ENCODE assay signal across 8 cellular contexts in genomic region chr7:100826546-100827329, GRCh38. TPM values are rescaled to one million over a fixed set of nuclear protein-coding genes. Genes with fewer than 3 reads are reported as not detected.
A peak's percentile ranks its signal among the peaks of the same experiment; 100 is the strongest.
DNase-seq lines count a peak whose midpoint lies in the region; ATAC-seq, FAIRE-seq and TF ChIP-seq lines count a peak whose summit lies in the region.

No MANE protein-coding gene starts in this region.

- POLR2A ChIA-PET in A549 (lab: Yijun Ruan, JAX) = interaction anchor here (0.6 to 2.2 kb wide), 12 partner anchors 9 to 121 kb away, joined by 3 to 26 read pairs (median 6); partner anchors contain the start of genes POP7, SLC12A9, SRRT and UFSP1

- TF ChIP-seq RAD21 in A549 (conservative IDR thresholded peaks at IDR 0.05 in 1 of 2, IDR thresholded peaks at IDR 0.05 in 1 of 2) = no peak

- H3K4me3 ChIP-seq in A549 (peak overlapping the region; percentile 100), HUES48 (ENCODE audit: low read depth, low read length) (peak overlapping the region; percentile 98), uterus (peak overlapping the region; percentile 54 to 88)

- DNase-seq in A549 (ENCODE audit: low read depth in 1 of 2, low spot score in 1 of 2) (no peak), memory B cell (ENCODE audit: low spot score in 2 of 2) (no peak), uterus (peak; percentile 47 to 51)
- no peak for DNase-seq in central memory CD8-positive, alpha-beta T cell (ENCODE audit: low spot score in 2 of 2)

- peaks cover 88% of the 10 kb centered on the region for H3K27me3 Mint-ChIP-seq in central memory CD8-positive, alpha-beta T cell
- H3K27me3 Mint-ChIP-seq in memory B cell = peaks cover 32% of the 10 kb centered on the region

- peak overlapping the region; percentile 87 for H3K9ac ChIP-seq in HUES48 (ENCODE audit: low read depth, low read length)

- H3K4me1 Mint-ChIP-seq in central memory CD8-positive, alpha-beta T cell = peaks cover 18% of the 10 kb centered on the region
- H3K4me1 Mint-ChIP-seq in memory B cell = peaks cover 20% of the 10 kb centered on the region

- intact Hi-C loops in uterus (cut with DNase I; ENCODE audit: low total_unique reads) = no loop called here

- FAIRE-seq in A549 (lab: Jason Lieb, UNC) = no peak

- no peaks in the 10 kb centered on the region for H3K9me3 Mint-ChIP-seq in central memory CD8-positive, alpha-beta T cell
- no peaks in the 10 kb centered on the region for H3K9me3 Mint-ChIP-seq in memory B cell

- H3K36me3 Mint-ChIP-seq in central memory CD8-positive, alpha-beta T cell (ENCODE audit: insufficient read depth) = no peaks in the 10 kb centered on the region
- peaks cover 2% of the 10 kb centered on the region for H3K36me3 Mint-ChIP-seq in memory B cell

- no peak for TF ChIP-seq EP300 in A549 (IDR thresholded peaks at IDR 0.05)

- no peak for TF ChIP-seq POLR2A in A549 (IDR thresholded peaks at IDR 0.05; ENCODE audit: low read length)
- no peak for TF ChIP-seq POLR2A in uterus (IDR thresholded peaks at IDR 0.05)
- TF ChIP-seq POLR2A in GM18505 (IDR thresholded peaks at IDR 0.05; ENCODE audit: borderline replicate concordance, extremely low read depth, insufficient read depth, insufficient read length) = no peak

- peaks cover 25% of the 10 kb centered on the region; the same call in 2 of the 3 replicates for H3K4me1 ChIP-seq in A549
- peaks cover 11% of the 10 kb centered on the region; the same call in 1 of the 2 replicates for H3K4me1 ChIP-seq in HUES48 (ENCODE audit: control insufficient read depth, insufficient read depth, low read length)
- H3K4me1 ChIP-seq in uterus = no peaks in the 10 kb centered on the region

- H3K27me3 ChIP-seq in HUES48 (ENCODE audit: control insufficient read depth, insufficient read depth, low read length) (no peaks in the 10 kb centered on the region), uterus (no peaks in the 10 kb centered on the region)

- no peak; the same call in 2 of the 3 replicates for TF ChIP-seq CTCF in A549 (IDR thresholded peaks at IDR 0.05)
- no peak for TF ChIP-seq CTCF in uterus (IDR thresholded peaks at IDR 0.05)

- H3K36me3 ChIP-seq in HUES48 (ENCODE audit: control insufficient read depth, insufficient read depth, low read length) = peaks cover 36% of the 10 kb centered on the region
- no peaks in the 10 kb centered on the region for H3K36me3 ChIP-seq in uterus

- H3K27ac Mint-ChIP-seq in central memory CD8-positive, alpha-beta T cell (ENCODE audit: low read depth) = no peak overlapping the region
- no peak overlapping the region for H3K27ac Mint-ChIP-seq in memory B cell

- peak overlapping the region; percentile 72 for H3K4me3 Mint-ChIP-seq in central memory CD8-positive, alpha-beta T cell
- peak overlapping the region; percentile 73 for H3K4me3 Mint-ChIP-seq in memory B cell

- H3K4me2 ChIP-seq in A549 = peak overlapping the region; percentile 98

- ATAC-seq in A549 = peak; percentile 16 to 63
- ATAC-seq in central memory CD8-positive, alpha-beta T cell (replicated peaks; ENCODE audit: extremely low read depth, poor library complexity, severe bottlenecking) = no peak
- ATAC-seq in memory B cell (ENCODE audit: low read depth) = peak; percentile 53
- ATAC-seq in GM19397 (IDR thresholded peaks at IDR 0.05; ENCODE audit: unreplicated experiment) = no peak
- no peak for ATAC-seq in GM21515 (IDR thresholded peaks at IDR 0.05; ENCODE audit: unreplicated experiment)
- no peak for ATAC-seq in GM18505 (IDR thresholded peaks at IDR 0.05; ENCODE audit: unreplicated experiment)

- no peaks in the 10 kb centered on the region for H3K9me3 ChIP-seq in A549
- no peaks in the 10 kb centered on the region for H3K9me3 ChIP-seq in HUES48 (ENCODE audit: control insufficient read depth, insufficient read depth, low read length)
- H3K9me3 ChIP-seq in uterus = no peaks in the 10 kb centered on the region

- WGBS in A549 (ENCODE audit: missing lambda C conversion rate) = 6% methylated on average over 9 of the region's 69 CpGs

- peak overlapping the region; percentile 99 for H3K27ac ChIP-seq in A549
- H3K27ac ChIP-seq in HUES48 (ENCODE audit: low read depth, low read length) = peak overlapping the region; percentile 97
- peak overlapping the region; percentile 92 to 96 for H3K27ac ChIP-seq in uterus

- CTCF ChIA-PET in A549 (lab: Yijun Ruan, JAX) = interaction anchor here (0.8 to 18.3 kb wide), 19 partner anchors 9 to 339 kb away, joined by 3 to 317 read pairs (median 6); partner anchors contain the start of genes EPO, POP7, SLC12A9 and VGF

TF ChIP-seq in A549, 52 proteins besides CTCF, POLR2A, EP300 and RAD21:
- no peak for TF ChIP-seq FOSL2 (IDR thresholded peaks at IDR 0.05)
- TF ChIP-seq FOSL2 (CRISPR knock-in tag; IDR thresholded peaks at IDR 0.05) = no peak
- 0 out of 3 replicates have a peak, but pooled peaks have one; percentile 12 for TF ChIP-seq SMC3 (IDR thresholded peaks at IDR 0.05)
- no peak for TF ChIP-seq EHF (CRISPR knock-in tag; IDR thresholded peaks at IDR 0.05)

RNA-seq across cellular contexts. Expression of gene EPHB4, which starts 0.6 kb away (rescaled TPM):
- polyA plus RNA-seq in A549 (2011; rRNA removed) (37.8 and 40.5 TPM in 2 replicates), A549 (2017; fragmentation: RNase III; extraction: RNeasy Plus Mini Kit Qiagen cat#74134 plus additional on column Dnase treatment) (25.7 to 32.9 TPM (median 30.4 TPM) in 3 replicates)
- polyA plus RNA-seq in A549 (2012; cell fraction: cytosol; rRNA removed) = 30.1 and 30.9 TPM in 2 replicates
- 69.4 and 86.9 TPM in 2 replicates for polyA plus RNA-seq in A549 (2012; cell fraction: nucleus; rRNA removed)
- polyA minus RNA-seq in A549 (2011; rRNA and poly(A)+ RNA removed) = 51.3 and 67.1 TPM in 2 replicates
- total RNA-seq in uterus = 100 to 1,000 TPM in 3 of 4 donors, 10 to 100 TPM in 1; 73.5 to 374 (median 163) TPM

RNA-seq across cellular contexts. Expression of gene SLC12A9, which starts 25.8 kb away (rescaled TPM):
- polyA plus RNA-seq in A549 (2011; rRNA removed) (6.2 and 7.0 TPM in 2 replicates), A549 (2017; fragmentation: RNase III; extraction: RNeasy Plus Mini Kit Qiagen cat#74134 plus additional on column Dnase treatment) (12.1 to 14.3 TPM (median 13.4 TPM) in 3 replicates)
- polyA plus RNA-seq in A549 (2012; cell fraction: cytosol; rRNA removed) = 12.3 and 17.1 TPM in 2 replicates
- 68.4 and 69.7 TPM in 2 replicates for polyA plus RNA-seq in A549 (2012; cell fraction: nucleus; rRNA removed)
- polyA minus RNA-seq in A549 (2011; rRNA and poly(A)+ RNA removed) = 11.3 and 17.6 TPM in 2 replicates
- total RNA-seq in uterus = 10 to 100 TPM in 3 of 4 donors, 1 to 10 TPM in 1; 9.0 to 36.9 (median 25.9) TPM

RNA-seq across cellular contexts. Expression of gene TRIP6, which starts 40.4 kb away (rescaled TPM):
- polyA plus RNA-seq in A549 (2011; rRNA removed) (14.8 and 18.0 TPM in 2 replicates), A549 (2017; fragmentation: RNase III; extraction: RNeasy Plus Mini Kit Qiagen cat#74134 plus additional on column Dnase treatment) (38.2 to 38.5 TPM (median 38.3 TPM) in 3 replicates)
- 40.0 and 46.3 TPM in 2 replicates for polyA plus RNA-seq in A549 (2012; cell fraction: cytosol; rRNA removed)
- 46.1 and 58.6 TPM in 2 replicates for polyA plus RNA-seq in A549 (2012; cell fraction: nucleus; rRNA removed)
- 11.3 and 11.6 TPM in 2 replicates for polyA minus RNA-seq in A549 (2011; rRNA and poly(A)+ RNA removed)
- total RNA-seq in uterus = 100 to 1,000 TPM in 1 of 4 donors, 10 to 100 TPM in 3; 26.2 to 105 (median 61.6) TPM

RNA-seq across cellular contexts. Expression of gene SRRT, which starts 48.2 kb away (rescaled TPM):
- polyA plus RNA-seq in A549 (2011; rRNA removed) = 49.9 and 52.2 TPM in 2 replicates
- polyA plus RNA-seq in A549 (2012; cell fraction: cytosol; rRNA removed) = 87.7 and 96.2 TPM in 2 replicates
- 252 and 279 TPM in 2 replicates for polyA plus RNA-seq in A549 (2012; cell fraction: nucleus; rRNA removed)
- 153 to 194 TPM (median 182 TPM) in 3 replicates for polyA plus RNA-seq in A549 (2017; fragmentation: RNase III; extraction: RNeasy Plus Mini Kit Qiagen cat#74134 plus additional on column Dnase treatment)
- 58.3 and 64.1 TPM in 2 replicates for polyA minus RNA-seq in A549 (2011; rRNA and poly(A)+ RNA removed)
- total RNA-seq in uterus = 100 to 1,000 TPM in 1 of 4 donors, 10 to 100 TPM in 3; 17.1 to 185 (median 41.1) TPM

Comparison
In these comparisons a context has a peak if more than half of its experiments do, and no peak if none do; other contexts are left out.
1. ATAC-seq: peak in A549 (2 of 2) and memory B cell (single experiment); none in central memory CD8-positive, alpha-beta T cell (single experiment), GM19397 (single experiment), GM21515 (single experiment) and GM18505 (single experiment).
2. DNase-seq: peak in uterus (2 of 2); none in A549 (0 of 2), central memory CD8-positive, alpha-beta T cell (0 of 2) and memory B cell (0 of 2).
3. Peak in every context shown above with its lines, with median percentiles within 50 percentile points of each other: H3K27ac ChIP-seq and H3K4me3 ChIP-seq.